Comparison of ENCODE assay signal across 1 cellular context in genomic region chr18:11309172-11309571, GRCh38.
TF ChIP-seq lines count a peak whose summit lies in the region.

No MANE protein-coding gene starts in this region.

TF ChIP-seq in HepG2, 621 proteins besides CTCF, POLR2A, EP300 and RAD21 (continued from another document):
- TF ChIP-seq LRRFIP1 (CRISPR knock-in tag; conservative IDR thresholded peaks at IDR 0.05) (no peak), ZSCAN12 (CRISPR knock-in tag; IDR thresholded peaks at IDR 0.05) (no peak), PTBP1 (IDR thresholded peaks at IDR 0.05; ENCODE audit: low read depth, low read length, poor library complexity, severe bottlenecking) (no peak), KAT2B (IDR thresholded peaks at IDR 0.05; ENCODE audit: borderline replicate concordance, low read depth, low read length) (no peak), PHF8 (CRISPR knock-in tag; IDR thresholded peaks at IDR 0.05) (no peak), NR2C2 (CRISPR knock-in tag; IDR thresholded peaks at IDR 0.05; ENCODE audit: borderline replicate concordance) (peak; percentile 85), ZNF496 (CRISPR knock-in tag; IDR thresholded peaks at IDR 0.05; ENCODE audit: insufficient replicate concordance) (no peak), RORA (CRISPR knock-in tag; IDR thresholded peaks at IDR 0.05) (no peak), GTF3A (CRISPR knock-in tag; conservative IDR thresholded peaks at IDR 0.05) (no peak), MIXL1 (CRISPR knock-in tag; IDR thresholded peaks at IDR 0.05) (0 out of 2 replicates have a peak, but pooled peaks have one; percentile 20), FOSL1 (CRISPR knock-in tag; IDR thresholded peaks at IDR 0.05; ENCODE audit: borderline replicate concordance) (no peak), ZNF644 (CRISPR knock-in tag; IDR thresholded peaks at IDR 0.05; ENCODE audit: low read depth) (peak; percentile 26; the same call in 1 of the 2 replicates), ZNF512B (CRISPR knock-in tag; IDR thresholded peaks at IDR 0.05; ENCODE audit: borderline replicate concordance) (no peak), MED1 (CRISPR knock-in tag; IDR thresholded peaks at IDR 0.05) (no peak), CHD4 (IDR thresholded peaks at IDR 0.05; ENCODE audit: borderline replicate concordance, low read length) (no peak), PRDM15 (CRISPR knock-in tag; IDR thresholded peaks at IDR 0.05) (no peak), TAF1 (CRISPR knock-in tag; IDR thresholded peaks at IDR 0.05) (no peak), ZNF382 (CRISPR knock-in tag; IDR thresholded peaks at IDR 0.05; ENCODE audit: borderline replicate concordance) (no peak), ZNF263 (CRISPR knock-in tag; IDR thresholded peaks at IDR 0.05) (no peak), ZBTB20 (CRISPR knock-in tag; IDR thresholded peaks at IDR 0.05; ENCODE audit: borderline replicate concordance, low read depth) (no peak), STAG1 (CRISPR knock-in tag; IDR thresholded peaks at IDR 0.05) (peak; percentile 68), FOXA1 (IDR thresholded peaks at IDR 0.05) (no peak), FOXA1 (CRISPR knock-in tag; IDR thresholded peaks at IDR 0.05) (no peak), SATB2 (CRISPR knock-in tag; IDR thresholded peaks at IDR 0.05) (no peak), ZNF788 (CRISPR knock-in tag; IDR thresholded peaks at IDR 0.05; ENCODE audit: borderline replicate concordance) (no peak), IKZF1 (IDR thresholded peaks at IDR 0.05) (no peak), ZNF230 (CRISPR knock-in tag; IDR thresholded peaks at IDR 0.05) (no peak), TERF1 (CRISPR knock-in tag; IDR thresholded peaks at IDR 0.05) (no peak), YY1 (IDR thresholded peaks at IDR 0.05; ENCODE audit: insufficient read depth, insufficient replicate concordance, low read depth, low read length) (peak; percentile 33), ZNF615 (CRISPR knock-in tag; IDR thresholded peaks at IDR 0.05; ENCODE audit: borderline replicate concordance) (no peak), KLF16 (CRISPR knock-in tag; IDR thresholded peaks at IDR 0.05) (no peak), ZNF576 (CRISPR knock-in tag; IDR thresholded peaks at IDR 0.05) (peak; percentile 97; the same call in 1 of the 2 replicates), ZFAT (CRISPR knock-in tag; conservative IDR thresholded peaks at IDR 0.05) (no peak), GMEB2 (CRISPR knock-in tag; IDR thresholded peaks at IDR 0.05; ENCODE audit: low read depth) (no peak), ZNF605 (CRISPR knock-in tag; IDR thresholded peaks at IDR 0.05) (no peak)
- TF ChIP-seq, protein P1, sequence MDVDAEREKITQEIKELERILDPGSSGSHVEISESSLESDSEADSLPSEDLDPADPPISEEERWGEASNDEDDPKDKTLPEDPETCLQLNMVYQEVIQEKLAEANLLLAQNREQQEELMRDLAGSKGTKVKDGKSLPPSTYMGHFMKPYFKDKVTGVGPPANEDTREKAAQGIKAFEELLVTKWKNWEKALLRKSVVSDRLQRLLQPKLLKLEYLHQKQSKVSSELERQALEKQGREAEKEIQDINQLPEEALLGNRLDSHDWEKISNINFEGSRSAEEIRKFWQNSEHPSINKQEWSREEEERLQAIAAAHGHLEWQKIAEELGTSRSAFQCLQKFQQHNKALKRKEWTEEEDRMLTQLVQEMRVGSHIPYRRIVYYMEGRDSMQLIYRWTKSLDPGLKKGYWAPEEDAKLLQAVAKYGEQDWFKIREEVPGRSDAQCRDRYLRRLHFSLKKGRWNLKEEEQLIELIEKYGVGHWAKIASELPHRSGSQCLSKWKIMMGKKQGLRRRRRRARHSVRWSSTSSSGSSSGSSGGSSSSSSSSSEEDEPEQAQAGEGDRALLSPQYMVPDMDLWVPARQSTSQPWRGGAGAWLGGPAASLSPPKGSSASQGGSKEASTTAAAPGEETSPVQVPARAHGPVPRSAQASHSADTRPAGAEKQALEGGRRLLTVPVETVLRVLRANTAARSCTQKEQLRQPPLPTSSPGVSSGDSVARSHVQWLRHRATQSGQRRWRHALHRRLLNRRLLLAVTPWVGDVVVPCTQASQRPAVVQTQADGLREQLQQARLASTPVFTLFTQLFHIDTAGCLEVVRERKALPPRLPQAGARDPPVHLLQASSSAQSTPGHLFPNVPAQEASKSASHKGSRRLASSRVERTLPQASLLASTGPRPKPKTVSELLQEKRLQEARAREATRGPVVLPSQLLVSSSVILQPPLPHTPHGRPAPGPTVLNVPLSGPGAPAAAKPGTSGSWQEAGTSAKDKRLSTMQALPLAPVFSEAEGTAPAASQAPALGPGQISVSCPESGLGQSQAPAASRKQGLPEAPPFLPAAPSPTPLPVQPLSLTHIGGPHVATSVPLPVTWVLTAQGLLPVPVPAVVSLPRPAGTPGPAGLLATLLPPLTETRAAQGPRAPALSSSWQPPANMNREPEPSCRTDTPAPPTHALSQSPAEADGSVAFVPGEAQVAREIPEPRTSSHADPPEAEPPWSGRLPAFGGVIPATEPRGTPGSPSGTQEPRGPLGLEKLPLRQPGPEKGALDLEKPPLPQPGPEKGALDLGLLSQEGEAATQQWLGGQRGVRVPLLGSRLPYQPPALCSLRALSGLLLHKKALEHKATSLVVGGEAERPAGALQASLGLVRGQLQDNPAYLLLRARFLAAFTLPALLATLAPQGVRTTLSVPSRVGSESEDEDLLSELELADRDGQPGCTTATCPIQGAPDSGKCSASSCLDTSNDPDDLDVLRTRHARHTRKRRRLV (CRISPR knock-in tag; IDR thresholded peaks at IDR 0.05): no peak
- TF ChIP-seq, protein P2, sequence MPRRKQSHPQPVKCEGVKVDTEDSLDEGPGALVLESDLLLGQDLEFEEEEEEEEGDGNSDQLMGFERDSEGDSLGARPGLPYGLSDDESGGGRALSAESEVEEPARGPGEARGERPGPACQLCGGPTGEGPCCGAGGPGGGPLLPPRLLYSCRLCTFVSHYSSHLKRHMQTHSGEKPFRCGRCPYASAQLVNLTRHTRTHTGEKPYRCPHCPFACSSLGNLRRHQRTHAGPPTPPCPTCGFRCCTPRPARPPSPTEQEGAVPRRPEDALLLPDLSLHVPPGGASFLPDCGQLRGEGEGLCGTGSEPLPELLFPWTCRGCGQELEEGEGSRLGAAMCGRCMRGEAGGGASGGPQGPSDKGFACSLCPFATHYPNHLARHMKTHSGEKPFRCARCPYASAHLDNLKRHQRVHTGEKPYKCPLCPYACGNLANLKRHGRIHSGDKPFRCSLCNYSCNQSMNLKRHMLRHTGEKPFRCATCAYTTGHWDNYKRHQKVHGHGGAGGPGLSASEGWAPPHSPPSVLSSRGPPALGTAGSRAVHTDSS (CRISPR knock-in tag; conservative IDR thresholded peaks at IDR 0.05): no peak
TF ChIP-seq in HepG2: peak in this region for 9.
